26 cellular contexts compared by ENCODE assay signal in genomic region chr11:101817536-101817935, GRCh38.
"Had no signal": no experiment of that assay in that cellular context is flagged by ENCODE, and none has a peak within 500 bp of the region (broad histone marks: within the 10 kb centered on the region; RNA-seq: fewer than 3 reads in every experiment).

No MANE protein-coding gene starts in this region.

- H3K36me3 ChIP-seq: esophagus squamous epithelium, gastrocnemius medialis, right lobe of liver, spleen, thoracic aorta, upper lobe of left lung had no signal

- H3K27ac Mint-ChIP-seq: activated CD4-positive, alpha-beta T cell treated with anti-CD3 and anti-CD28 coated beads, Interleukin-2, amount 10 ng/mL, durations not matched to agents 7 days and 5 days; activated CD8-positive, alpha-beta memory T cell treated with anti-CD3 and anti-CD28 coated beads, Interleukin-2, amount 10 ng/mL, durations not matched to agents 7 days and 5 days; activated CD8-positive, alpha-beta T cell treated with anti-CD3 and anti-CD28 coated beads for 36 hours; activated naive CD4-positive, alpha-beta T cell treated with anti-CD3 and anti-CD28 coated beads, Interleukin-2, amount 10 ng/mL, durations not matched to agents 7 days and 5 days; T-helper 2 cell treated with Interferon-gamma antibody and Interleukin-4, amounts not matched to agents 5 μg/mL and 100 μg/mL, for 36 hours had no signal

- ATAC-seq: activated CD8-positive, alpha-beta memory T cell treated with anti-CD3 and anti-CD28 coated beads, Interleukin-2, amount 10 ng/mL, durations not matched to agents 7 days and 5 days; activated CD8-positive, alpha-beta T cell treated with anti-CD3 and anti-CD28 coated beads for 36 hours; body of pancreas; gastrocnemius medialis; right lobe of liver; SK-N-SH treated with all-trans-retinoic acid at 6 μM for 48 hours had no signal

- H3K27ac ChIP-seq: body of pancreas, esophagus squamous epithelium, gastrocnemius medialis, right lobe of liver, spleen, thoracic aorta, upper lobe of left lung, VCaP had no signal

- H3K4me1 Mint-ChIP-seq: activated CD4-positive, alpha-beta T cell treated with anti-CD3 and anti-CD28 coated beads, Interleukin-2, amount 10 ng/mL, durations not matched to agents 7 days and 5 days; activated CD8-positive, alpha-beta memory T cell treated with anti-CD3 and anti-CD28 coated beads, Interleukin-2, amount 10 ng/mL, durations not matched to agents 7 days and 5 days; activated naive CD4-positive, alpha-beta T cell treated with anti-CD3 and anti-CD28 coated beads, Interleukin-2, amount 10 ng/mL, durations not matched to agents 7 days and 5 days; nephron progenitor cell had no signal

- H3K36me3 Mint-ChIP-seq: activated CD8-positive, alpha-beta memory T cell treated with anti-CD3 and anti-CD28 coated beads, Interleukin-2, amount 10 ng/mL, durations not matched to agents 7 days and 5 days; activated naive CD4-positive, alpha-beta T cell treated with anti-CD3 and anti-CD28 coated beads, Interleukin-2, amount 10 ng/mL, durations not matched to agents 7 days and 5 days had no signal

- H3K4me3 ChIP-seq: body of pancreas, esophagus squamous epithelium, gastrocnemius medialis, right lobe of liver, spleen, thoracic aorta, upper lobe of left lung had no signal

- H3K9me3 Mint-ChIP-seq: activated CD4-positive, alpha-beta T cell treated with anti-CD3 and anti-CD28 coated beads, Interleukin-2, amount 10 ng/mL, durations not matched to agents 7 days and 5 days; activated CD8-positive, alpha-beta T cell treated with anti-CD3 and anti-CD28 coated beads for 36 hours; activated naive CD4-positive, alpha-beta T cell treated with anti-CD3 and anti-CD28 coated beads, Interleukin-2, amount 10 ng/mL, durations not matched to agents 7 days and 5 days; nephron progenitor cell; T-helper 2 cell treated with Interferon-gamma antibody and Interleukin-4, amounts not matched to agents 5 μg/mL and 100 μg/mL, for 36 hours had no signal

- H3K27me3 ChIP-seq: body of pancreas, esophagus squamous epithelium, gastrocnemius medialis, right lobe of liver, spleen, upper lobe of left lung had no signal

- DNase-seq: activated CD4-positive, alpha-beta T cell treated with anti-CD3 and anti-CD28 coated beads, Interleukin-2, amount 10 ng/mL, durations not matched to agents 7 days and 5 days; activated CD4-positive, CD25-positive, alpha-beta regulatory T cell treated with anti-CD3 and anti-CD28 coated beads, Interleukin-2, amount 50 U/mL, for 72 hours; activated CD8-positive, alpha-beta memory T cell treated with anti-CD3 and anti-CD28 coated beads, Interleukin-2, amount 10 ng/mL, durations not matched to agents 7 days and 5 days; activated CD8-positive, alpha-beta T cell treated with anti-CD3 and anti-CD28 coated beads for 36 hours; activated effector memory CD4-positive, alpha-beta T cell treated with anti-CD3 and anti-CD28 coated beads, Interleukin-2, amount 50 U/mL, for 16 hours; activated naive CD4-positive, alpha-beta T cell treated with anti-CD3 and anti-CD28 coated beads, Interleukin-2, amount 10 ng/mL, durations not matched to agents 7 days and 5 days; activated T-cell treated with anti-CD3 and anti-CD28 coated beads for 4 hours; anterior cingulate cortex; body of pancreas; caudate nucleus; esophagus squamous epithelium; gastrocnemius medialis; hippocampal formation; kidney glomerular epithelial cell; nephron progenitor cell; posterior cingulate gyrus; right lobe of liver; spleen; stimulated activated CD4-positive, alpha-beta T cell treated with anti-CD3 and anti-CD28 coated beads, Interleukin-4, amount 100 ng/mL, for 1 hour; stimulated activated naive CD4-positive, alpha-beta T cell; upper lobe of left lung had no signal

- H3K9me3 ChIP-seq: body of pancreas, esophagus squamous epithelium, gastrocnemius medialis, right lobe of liver, spleen, thoracic aorta, upper lobe of left lung had no signal

- H3K4me3 Mint-ChIP-seq: activated CD4-positive, alpha-beta T cell treated with anti-CD3 and anti-CD28 coated beads, Interleukin-2, amount 10 ng/mL, durations not matched to agents 7 days and 5 days; activated CD8-positive, alpha-beta memory T cell treated with anti-CD3 and anti-CD28 coated beads, Interleukin-2, amount 10 ng/mL, durations not matched to agents 7 days and 5 days; activated CD8-positive, alpha-beta T cell treated with anti-CD3 and anti-CD28 coated beads for 36 hours; activated naive CD4-positive, alpha-beta T cell treated with anti-CD3 and anti-CD28 coated beads, Interleukin-2, amount 10 ng/mL, durations not matched to agents 7 days and 5 days; nephron progenitor cell; T-helper 2 cell treated with Interferon-gamma antibody and Interleukin-4, amounts not matched to agents 5 μg/mL and 100 μg/mL, for 36 hours had no signal

- H3K27me3 Mint-ChIP-seq: activated CD4-positive, alpha-beta T cell treated with anti-CD3 and anti-CD28 coated beads, Interleukin-2, amount 10 ng/mL, durations not matched to agents 7 days and 5 days; activated CD8-positive, alpha-beta memory T cell treated with anti-CD3 and anti-CD28 coated beads, Interleukin-2, amount 10 ng/mL, durations not matched to agents 7 days and 5 days; activated CD8-positive, alpha-beta T cell treated with anti-CD3 and anti-CD28 coated beads for 36 hours; activated naive CD4-positive, alpha-beta T cell treated with anti-CD3 and anti-CD28 coated beads, Interleukin-2, amount 10 ng/mL, durations not matched to agents 7 days and 5 days had no signal

- FAIRE-seq: colon had no signal

- H3K4me1 ChIP-seq: body of pancreas, esophagus squamous epithelium, gastrocnemius medialis, right lobe of liver, spleen, upper lobe of left lung had no signal
